Comparison of ENCODE assay signal across 17 cellular contexts in genomic region chr12:65175385-65175784, GRCh38. TPM values are rescaled to one million over a fixed set of nuclear protein-coding genes. Genes with fewer than 3 reads are reported as not detected.
A peak's percentile ranks its signal among the peaks of the same experiment; 100 is the strongest.
DNase-seq lines count a peak whose midpoint lies in the region; ATAC-seq, FAIRE-seq and TF ChIP-seq lines count a peak whose summit lies in the region.
"Had no signal": no experiment of that assay in that cellular context is flagged by ENCODE, and none has a peak within 500 bp of the region (broad histone marks: within the 10 kb centered on the region; RNA-seq: fewer than 3 reads in every experiment).

No MANE protein-coding gene starts in this region.

- peaks cover 8% of the 10 kb centered on the region for H3K36me3 Mint-ChIP-seq in CD4-positive, CD25-positive, alpha-beta regulatory T cell

- TF ChIP-seq CTCF in Loucy (conservative IDR thresholded peaks at IDR 0.05; ENCODE audit: low read length) (no peak), GM12878 (IDR thresholded peaks at IDR 0.05 in 2 of 3, conservative IDR thresholded peaks at IDR 0.05 in 1 of 3; ENCODE audit: control insufficient read depth in 2 of 3, extremely low read depth in 1 of 3, insufficient read depth in 1 of 3, low read depth in 3 of 3, low read length in 3 of 3) (no peak), colonic mucosa (IDR thresholded peaks at IDR 0.05) (no peak)

- intact Hi-C loops in GM12878 (cut with micrococcal nuclease; ENCODE audit: unreplicated experiment), result no loop called here
- intact Hi-C loops in colonic mucosa (cut with DNase I), result no loop called here

- H3K27ac ChIP-seq in CD4-positive, CD25-positive, alpha-beta regulatory T cell (ENCODE audit: insufficient read depth, low read length, poor library complexity, severe bottlenecking), result no peak overlapping the region
- no peak overlapping the region for H3K27ac ChIP-seq in GM12878 (ENCODE audit: control insufficient read depth, insufficient read depth)
- peak overlapping the region; percentile 20 for H3K27ac ChIP-seq in subcutaneous abdominal adipose tissue (ENCODE audit: low read depth, low read length)
- no peak overlapping the region for H3K27ac ChIP-seq in colonic mucosa
- H3K27ac ChIP-seq: BLaER1 treated with 17β-estradiol and CSF1 and Interleukin-3, amounts not matched to agents 10 nM and 100 nM had no signal

- TF ChIP-seq POLR2A in GM12878 (IDR thresholded peaks at IDR 0.05; ENCODE audit: low read depth, low read length), result no peak

- no peaks in the 10 kb centered on the region for H3F3A ChIP-seq in Loucy (ENCODE audit: low read depth)

- in situ Hi-C loops in GM12878 (cut with MboI), result no loop called here

- no peak overlapping the region for H3K4me3 Mint-ChIP-seq in CD4-positive, CD25-positive, alpha-beta regulatory T cell
- H3K4me3 Mint-ChIP-seq: CD4-positive, alpha-beta T cell; H9 had no signal

- H3K4me2 ChIP-seq in Loucy (ENCODE audit: low read depth, low read length, poor library complexity, severe bottlenecking) (peak overlapping the region; percentile 86), GM12878 (ENCODE audit: control insufficient read depth, insufficient read depth) (no peak overlapping the region)

- SMC1A ChIA-PET in GM12878 (lab: Charles Lee; ENCODE audit: uncharacterized antibody, unreplicated experiment), result interaction anchor here (0.8 to 2.4 kb wide), 6 partner anchors 9 to 57 kb away, joined by 3 to 7 read pairs (median 4); no protein-coding TSS in a partner anchor

- no peaks in the 10 kb centered on the region for H3K27me3 ChIP-seq in CD4-positive, CD25-positive, alpha-beta regulatory T cell (ENCODE audit: control insufficient read depth, insufficient read depth, low read length)
- H3K27me3 ChIP-seq in Loucy (ENCODE audit: insufficient read depth, low read length, poor library complexity, severe bottlenecking), result no peaks in the 10 kb centered on the region
- no peaks in the 10 kb centered on the region for H3K27me3 ChIP-seq in GM12878 (replicated peaks in 1 of 2; ENCODE audit: control insufficient read depth in 2 of 2, insufficient read depth in 2 of 2, low read length in 1 of 2)
- no peaks in the 10 kb centered on the region for H3K27me3 ChIP-seq in subcutaneous abdominal adipose tissue (ENCODE audit: control insufficient read depth in 5 of 5, insufficient read depth in 4 of 5, low read length in 5 of 5)
- H3K27me3 ChIP-seq in colonic mucosa, result no peaks in the 10 kb centered on the region
- H3K27me3 ChIP-seq: BLaER1 treated with 17β-estradiol and CSF1 and Interleukin-3, amounts not matched to agents 10 nM and 100 nM had no signal

- peaks cover 93% of the 10 kb centered on the region for H4K20me1 ChIP-seq in Loucy (ENCODE audit: insufficient read depth, low read length, poor library complexity, severe bottlenecking)
- H4K20me1 ChIP-seq in GM12878 (ENCODE audit: control insufficient read depth, insufficient read depth), result peaks cover 4% of the 10 kb centered on the region; the same call in 1 of the 2 replicates

- CTCF ChIA-PET in GM12878 (lab: Yijun Ruan, JAX), result interaction anchor here (0.8 to 4.8 kb wide), 3 partner anchors 11 to 49 kb away, joined by 3 to 30 read pairs (median 3); no protein-coding TSS in a partner anchor

- TF ChIP-seq RAD21 in GM12878 (IDR thresholded peaks at IDR 0.05; ENCODE audit: insufficient read depth, low read depth, low read length), result no peak

- H2AFZ ChIP-seq in Loucy (ENCODE audit: low read length) (no peak overlapping the region), GM12878 (ENCODE audit: control insufficient read depth, low read depth, low read length) (no peak overlapping the region)

- no peak overlapping the region for H3K27ac Mint-ChIP-seq in CD4-positive, CD25-positive, alpha-beta regulatory T cell
- H3K27ac Mint-ChIP-seq: CD4-positive, alpha-beta T cell; H9 had no signal

- H3K4me1 Mint-ChIP-seq in CD4-positive, CD25-positive, alpha-beta regulatory T cell, result peaks cover 17 to 37% (median 25%) of the 10 kb centered on the region in 4 donors

- BruUV-seq in GM12878 (replicated peaks; lab: Mats Ljungman, UMichigan), result no TSS peak

- POLR2A ChIA-PET in GM12878 (lab: Charles Lee), result interaction anchor here (1.1 to 2.1 kb wide), 3 partner anchors 11 to 34 kb away, joined by 3 to 6 read pairs (median 4); no protein-coding TSS in a partner anchor

- no peak for FAIRE-seq in GM12878 (lab: Jason Lieb, UNC)
- FAIRE-seq: GM12891 had no signal

- no peak for DNase-seq in CD4-positive, CD25-positive, alpha-beta regulatory T cell
- no peak for DNase-seq in GM12878 (ENCODE audit: low read depth, low spot score)
- DNase-seq in colonic mucosa, result no peak
- no peak for DNase-seq in GM19240 (ENCODE audit: insufficient read length, low spot score)
- DNase-seq: 8988T; AML-193; Calu3; CD4-positive, alpha-beta T cell; DMS 273 treated with DMSO at 0.1 percent for 48 hours; GOT3; H9 had no signal

- H3K4me1 ChIP-seq in CD4-positive, CD25-positive, alpha-beta regulatory T cell (ENCODE audit: control insufficient read depth, insufficient read depth, low read length, poor library complexity, severe bottlenecking), result peaks cover 69% of the 10 kb centered on the region
- H3K4me1 ChIP-seq in Loucy (ENCODE audit: insufficient read depth, low read length, poor library complexity, severe bottlenecking) (peaks cover 57% of the 10 kb centered on the region), GM12878 (ENCODE audit: control insufficient read depth, insufficient read depth, low read length) (no peaks in the 10 kb centered on the region; the same call in 1 of the 2 replicates), subcutaneous abdominal adipose tissue (ENCODE audit: control insufficient read depth in 5 of 5, insufficient read depth in 5 of 5, low read length in 5 of 5) (peaks cover 6 to 59% (median 50%) of the 10 kb centered on the region in 5 donors), colonic mucosa (peaks cover 14% of the 10 kb centered on the region)

- H3K36me3 ChIP-seq in CD4-positive, CD25-positive, alpha-beta regulatory T cell (ENCODE audit: control insufficient read depth, insufficient read depth, low read length), result peaks cover 15% of the 10 kb centered on the region
- H3K36me3 ChIP-seq in Loucy (ENCODE audit: insufficient read depth, low read length), result no peaks in the 10 kb centered on the region
- peaks cover 0 to 10% of the 10 kb centered on the region in 2 experiments for H3K36me3 ChIP-seq in GM12878 (ENCODE audit: control insufficient read depth in 2 of 2, insufficient read depth in 2 of 2, low read length in 1 of 2)
- H3K36me3 ChIP-seq in subcutaneous abdominal adipose tissue (ENCODE audit: control insufficient read depth in 5 of 5, insufficient read depth in 5 of 5, low read length in 5 of 5), result peaks cover 0 to 8% (median 0%) of the 10 kb centered on the region in 5 donors
- H3K36me3 ChIP-seq in colonic mucosa, result no peaks in the 10 kb centered on the region

- no peaks in the 10 kb centered on the region for H3K9me3 ChIP-seq in CD4-positive, CD25-positive, alpha-beta regulatory T cell (ENCODE audit: control insufficient read depth in 2 of 2, low read length in 2 of 2)
- no peaks in the 10 kb centered on the region for H3K9me3 ChIP-seq in Loucy (ENCODE audit: insufficient read depth, low read depth, low read length)
- no peaks in the 10 kb centered on the region; the same call in 2 of the 3 replicates for H3K9me3 ChIP-seq in GM12878 (replicated peaks; ENCODE audit: control insufficient read depth, insufficient read depth, low read length)
- H3K9me3 ChIP-seq in subcutaneous abdominal adipose tissue (ENCODE audit: control insufficient read depth in 5 of 5, low read length in 5 of 5), result no peaks in the 10 kb centered on the region
- no peaks in the 10 kb centered on the region for H3K9me3 ChIP-seq in colonic mucosa

- peak overlapping the region; percentile 56 for H3K4me3 ChIP-seq in CD4-positive, CD25-positive, alpha-beta regulatory T cell (ENCODE audit: low read depth, low read length)
- H3K4me3 ChIP-seq in Loucy (ENCODE audit: low read length, poor library complexity, severe bottlenecking) (peak overlapping the region; percentile 84), GM12878 (peak overlapping the region; percentile 18; the same call in 1 of the 2 replicates), subcutaneous abdominal adipose tissue (ENCODE audit: low read depth in 1 of 5, low read length in 5 of 5) (no peak overlapping the region), colonic mucosa (no peak overlapping the region)
- H3K4me3 ChIP-seq: BLaER1 treated with 17β-estradiol and CSF1 and Interleukin-3, amounts not matched to agents 10 nM and 100 nM had no signal

- ATAC-seq in CD4-positive, CD25-positive, alpha-beta regulatory T cell (ENCODE audit: low read depth in 2 of 2), result no peak
- ATAC-seq in GM12878, result no peak
- ATAC-seq in HG03571 (IDR thresholded peaks at IDR 0.05; ENCODE audit: unreplicated experiment), result no peak

- H3K9me3 Mint-ChIP-seq in CD4-positive, CD25-positive, alpha-beta regulatory T cell, result no peaks in the 10 kb centered on the region
- H3K9me3 Mint-ChIP-seq: CD4-positive, alpha-beta T cell; H9 had no signal

- no peaks in the 10 kb centered on the region for H3K9me2 ChIP-seq in Loucy (replicated peaks; ENCODE audit: low read depth, low read length)

- no peak for TF ChIP-seq EP300 in GM12878 (IDR thresholded peaks at IDR 0.05; ENCODE audit: borderline replicate concordance in 1 of 2, control insufficient read depth in 1 of 2, low read depth in 2 of 2, low read length in 2 of 2)

- no peaks in the 10 kb centered on the region for H3K27me3 Mint-ChIP-seq in CD4-positive, CD25-positive, alpha-beta regulatory T cell
- H3K27me3 Mint-ChIP-seq: CD4-positive, alpha-beta T cell had no signal

- H3K9ac ChIP-seq in Loucy (ENCODE audit: low read depth, low read length, poor library complexity, severe bottlenecking), result peak overlapping the region; percentile 15
- H3K9ac ChIP-seq in GM12878 (ENCODE audit: control insufficient read depth, insufficient read depth, low read length), result no peak overlapping the region
- H3K9ac ChIP-seq in subcutaneous abdominal adipose tissue (ENCODE audit: low read length in 5 of 5), result no peak overlapping the region
- H3K9ac ChIP-seq in colonic mucosa (ENCODE audit: low read depth in 2 of 2, low read length in 2 of 2), result no peak overlapping the region
- H3K9ac ChIP-seq: BLaER1 treated with 17β-estradiol and CSF1 and Interleukin-3, amounts not matched to agents 10 nM and 100 nM had no signal

- H3K79me2 ChIP-seq in Loucy (ENCODE audit: insufficient read depth, low read length) (peaks cover 93% of the 10 kb centered on the region), GM12878 (ENCODE audit: control insufficient read depth, insufficient read depth, low read length) (peaks cover 82% of the 10 kb centered on the region)

- RAD21 ChIA-PET in GM12878 (lab: Charles Lee; ENCODE audit: unreplicated experiment), result interaction anchor here (9.1 kb wide), 1 partner anchor 57 kb away, joined by 91 read pairs; no protein-coding TSS in a partner anchor

RNA-seq across cellular contexts. Expression of gene LEMD3, which starts 6.0 kb away (rescaled TPM):
- total RNA-seq in CD4-positive, CD25-positive, alpha-beta regulatory T cell, result 68.9 TPM
- 10 to 100 TPM; 31.4 to 37.6 (median 35.9) TPM for polyA plus RNA-seq in CD4-positive, CD25-positive, alpha-beta regulatory T cell
- 71.8 and 93.9 TPM in 2 replicates for total RNA-seq in GM12878 (2013; cell fraction: nucleolus; rRNA removed)
- total RNA-seq in GM12878 (2014; rRNA removed) (23.8 and 24.8 TPM in 2 replicates), GM12878 (2014; rRNA removed; fragmentation: Illumina TruSeq; extraction: Trizol) (19.4 and 19.6 TPM in 2 replicates), GM12878 (2021) (23.6 and 26.0 TPM in 2 replicates), colonic mucosa (10 to 100 TPM; 28.9 to 35.6 TPM)
- 4.1 TPM for polyA plus RNA-seq in GM12878 (2011; ENCODE audit: low read depth)
- polyA plus RNA-seq in GM12878 (2011; rRNA removed) (21.3 and 29.5 TPM in 2 replicates), GM12878 (2014; fragmentation: Illumina TruSeq; extraction: Trizol) (17.7 and 31.1 TPM in 2 replicates), GM12878 (2014; fragmentation: Nextera tagmentation; extraction: Ambion mirVana) (1 to 10 TPM; 7.5 to 9.0 TPM), GM12878 (2014; rRNA removed) (12.0 and 17.8 TPM in 2 replicates), GM12878 (2016; fragmentation: Nextera tagmentation; extraction: Ambion mirVana) (10 to 100 TPM; 14.6 to 15.4 TPM)
- 6.5 and 7.0 TPM in 2 replicates for polyA plus RNA-seq in GM12878 (2011; cell fraction: cytosol; rRNA removed)
- polyA plus RNA-seq in GM12878 (2011; cell fraction: nucleus; rRNA removed), result 20.1 and 23.8 TPM in 2 replicates
- 9.3 and 13.1 TPM in 2 replicates for polyA plus RNA-seq in GM12878 (2012)
- 13.5 and 14.3 TPM in 2 replicates for polyA minus RNA-seq in GM12878 (2011; rRNA and poly(A)+ RNA removed)
- 4.9 and 7.5 TPM in 2 replicates for polyA minus RNA-seq in GM12878 (2011; cell fraction: cytosol; rRNA and poly(A)+ RNA removed)
- polyA minus RNA-seq in GM12878 (2011; cell fraction: nucleus; rRNA and poly(A)+ RNA removed), result 28.7 and 46.6 TPM in 2 replicates

RNA-seq across cellular contexts. Expression of gene WIF1, which starts 54.3 kb away (rescaled TPM):
- not detected for total RNA-seq in CD4-positive, CD25-positive, alpha-beta regulatory T cell
- not detected for polyA plus RNA-seq in CD4-positive, CD25-positive, alpha-beta regulatory T cell
- not detected in 2 replicates for total RNA-seq in GM12878 (2013; cell fraction: nucleolus; rRNA removed)
- total RNA-seq in GM12878 (2014; rRNA removed), result not detected in 2 replicates
- not detected in 2 replicates for total RNA-seq in GM12878 (2014; rRNA removed; fragmentation: Illumina TruSeq; extraction: Trizol)
- total RNA-seq in GM12878 (2021), result not detected in 2 replicates
- polyA plus RNA-seq in GM12878 (2011; ENCODE audit: low read depth), result 0.10 TPM
- polyA plus RNA-seq in GM12878 (2011; rRNA removed), result not detected in 2 replicates
- polyA plus RNA-seq in GM12878 (2011; cell fraction: cytosol; rRNA removed), result 0.03 TPM in 2 replicates
- polyA plus RNA-seq in GM12878 (2011; cell fraction: nucleus; rRNA removed), result not detected in 2 replicates
- polyA plus RNA-seq in GM12878 (2012), result 0.10 and 0.11 TPM in 2 replicates
- polyA plus RNA-seq in GM12878 (2014; fragmentation: Illumina TruSeq; extraction: Trizol), result 0.04 TPM in 1 of 2 replicates, not detected in the other
- under 1 TPM in 1 of 2 experiments, not detected in 1; 0.05 TPM for polyA plus RNA-seq in GM12878 (2014; fragmentation: Nextera tagmentation; extraction: Ambion mirVana)
- polyA plus RNA-seq in GM12878 (2014; rRNA removed), result 0.05 TPM in 1 of 2 replicates, not detected in the other
- polyA plus RNA-seq in GM12878 (2016; fragmentation: Nextera tagmentation; extraction: Ambion mirVana), result not detected
- not detected in 2 replicates for polyA minus RNA-seq in GM12878 (2011; rRNA and poly(A)+ RNA removed)
- not detected in 2 replicates for polyA minus RNA-seq in GM12878 (2011; cell fraction: cytosol; rRNA and poly(A)+ RNA removed)
- polyA minus RNA-seq in GM12878 (2011; cell fraction: nucleus; rRNA and poly(A)+ RNA removed), result not detected in 2 replicates
- total RNA-seq in colonic mucosa, result under 1 TPM in 1 of 2 donors, not detected in 1; 0.20 TPM
- total RNA-seq: Calu3; CD4-positive, alpha-beta T cell; HT1080 had no signal

Comparison
In these comparisons a context has a peak if more than half of its experiments do, and no peak if none do; other contexts are left out.
1. H3K4me3 ChIP-seq: peak in CD4-positive, CD25-positive, alpha-beta regulatory T cell (single experiment), Loucy (single experiment) and GM12878 (single experiment); none in subcutaneous abdominal adipose tissue (0 of 5) and colonic mucosa (single experiment).